1 cellular context compared by ENCODE assay signal in genomic region chr3:184795493-184796198, GRCh38.
TF ChIP-seq lines count a peak whose summit lies in the region.

No MANE protein-coding gene starts in this region.

TF ChIP-seq in H1, 55 proteins besides CTCF, POLR2A, EP300 and RAD21 (continued from another document):
- TF ChIP-seq USF2 (IDR thresholded peaks at IDR 0.05; ENCODE audit: low read length): no peak
- no peak for TF ChIP-seq TAF7 (optimal IDR thresholded peaks at IDR 0.05; ENCODE audit: borderline replicate concordance, low read depth, low read length)
- TF ChIP-seq KDM5A (IDR thresholded peaks at IDR 0.05; ENCODE audit: low read length): no peak
- TF ChIP-seq BACH1 (IDR thresholded peaks at IDR 0.05; ENCODE audit: low read length): no peak
- no peak for TF ChIP-seq RBBP5 (IDR thresholded peaks at IDR 0.05; ENCODE audit: borderline replicate concordance, low read depth, low read length)
- TF ChIP-seq PHF8 (conservative IDR thresholded peaks at IDR 0.05; ENCODE audit: low read depth, low read length): no peak
- TF ChIP-seq CBX5 (IDR thresholded peaks at IDR 0.05; ENCODE audit: low read depth, low read length): no peak
